In the genomic region with DNA sequence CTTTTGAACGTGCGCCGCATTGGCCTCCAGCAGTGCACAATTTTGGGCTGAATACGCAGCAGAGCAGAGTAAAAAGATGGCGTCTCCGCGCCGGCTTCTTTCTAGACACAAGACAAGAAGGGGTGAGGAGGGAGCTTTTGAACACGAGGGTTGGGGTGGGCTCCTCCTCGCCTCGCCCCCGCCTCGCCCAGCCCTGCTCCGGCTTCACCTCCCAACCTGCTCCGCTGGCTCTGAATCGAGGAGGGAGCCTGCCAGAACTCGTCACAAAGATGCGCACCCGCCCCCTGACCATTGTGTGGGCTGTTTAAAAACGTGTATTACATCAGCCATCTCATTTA, we compare ENCODE assay signal across 1 cellular context.
TF ChIP-seq lines count a peak whose summit lies in the region.

No MANE protein-coding gene starts in this region.

TF ChIP-seq in GM23338, 12 proteins besides CTCF, POLR2A, EP300 and RAD21 (continued from another document):
- TF ChIP-seq, protein P1, sequence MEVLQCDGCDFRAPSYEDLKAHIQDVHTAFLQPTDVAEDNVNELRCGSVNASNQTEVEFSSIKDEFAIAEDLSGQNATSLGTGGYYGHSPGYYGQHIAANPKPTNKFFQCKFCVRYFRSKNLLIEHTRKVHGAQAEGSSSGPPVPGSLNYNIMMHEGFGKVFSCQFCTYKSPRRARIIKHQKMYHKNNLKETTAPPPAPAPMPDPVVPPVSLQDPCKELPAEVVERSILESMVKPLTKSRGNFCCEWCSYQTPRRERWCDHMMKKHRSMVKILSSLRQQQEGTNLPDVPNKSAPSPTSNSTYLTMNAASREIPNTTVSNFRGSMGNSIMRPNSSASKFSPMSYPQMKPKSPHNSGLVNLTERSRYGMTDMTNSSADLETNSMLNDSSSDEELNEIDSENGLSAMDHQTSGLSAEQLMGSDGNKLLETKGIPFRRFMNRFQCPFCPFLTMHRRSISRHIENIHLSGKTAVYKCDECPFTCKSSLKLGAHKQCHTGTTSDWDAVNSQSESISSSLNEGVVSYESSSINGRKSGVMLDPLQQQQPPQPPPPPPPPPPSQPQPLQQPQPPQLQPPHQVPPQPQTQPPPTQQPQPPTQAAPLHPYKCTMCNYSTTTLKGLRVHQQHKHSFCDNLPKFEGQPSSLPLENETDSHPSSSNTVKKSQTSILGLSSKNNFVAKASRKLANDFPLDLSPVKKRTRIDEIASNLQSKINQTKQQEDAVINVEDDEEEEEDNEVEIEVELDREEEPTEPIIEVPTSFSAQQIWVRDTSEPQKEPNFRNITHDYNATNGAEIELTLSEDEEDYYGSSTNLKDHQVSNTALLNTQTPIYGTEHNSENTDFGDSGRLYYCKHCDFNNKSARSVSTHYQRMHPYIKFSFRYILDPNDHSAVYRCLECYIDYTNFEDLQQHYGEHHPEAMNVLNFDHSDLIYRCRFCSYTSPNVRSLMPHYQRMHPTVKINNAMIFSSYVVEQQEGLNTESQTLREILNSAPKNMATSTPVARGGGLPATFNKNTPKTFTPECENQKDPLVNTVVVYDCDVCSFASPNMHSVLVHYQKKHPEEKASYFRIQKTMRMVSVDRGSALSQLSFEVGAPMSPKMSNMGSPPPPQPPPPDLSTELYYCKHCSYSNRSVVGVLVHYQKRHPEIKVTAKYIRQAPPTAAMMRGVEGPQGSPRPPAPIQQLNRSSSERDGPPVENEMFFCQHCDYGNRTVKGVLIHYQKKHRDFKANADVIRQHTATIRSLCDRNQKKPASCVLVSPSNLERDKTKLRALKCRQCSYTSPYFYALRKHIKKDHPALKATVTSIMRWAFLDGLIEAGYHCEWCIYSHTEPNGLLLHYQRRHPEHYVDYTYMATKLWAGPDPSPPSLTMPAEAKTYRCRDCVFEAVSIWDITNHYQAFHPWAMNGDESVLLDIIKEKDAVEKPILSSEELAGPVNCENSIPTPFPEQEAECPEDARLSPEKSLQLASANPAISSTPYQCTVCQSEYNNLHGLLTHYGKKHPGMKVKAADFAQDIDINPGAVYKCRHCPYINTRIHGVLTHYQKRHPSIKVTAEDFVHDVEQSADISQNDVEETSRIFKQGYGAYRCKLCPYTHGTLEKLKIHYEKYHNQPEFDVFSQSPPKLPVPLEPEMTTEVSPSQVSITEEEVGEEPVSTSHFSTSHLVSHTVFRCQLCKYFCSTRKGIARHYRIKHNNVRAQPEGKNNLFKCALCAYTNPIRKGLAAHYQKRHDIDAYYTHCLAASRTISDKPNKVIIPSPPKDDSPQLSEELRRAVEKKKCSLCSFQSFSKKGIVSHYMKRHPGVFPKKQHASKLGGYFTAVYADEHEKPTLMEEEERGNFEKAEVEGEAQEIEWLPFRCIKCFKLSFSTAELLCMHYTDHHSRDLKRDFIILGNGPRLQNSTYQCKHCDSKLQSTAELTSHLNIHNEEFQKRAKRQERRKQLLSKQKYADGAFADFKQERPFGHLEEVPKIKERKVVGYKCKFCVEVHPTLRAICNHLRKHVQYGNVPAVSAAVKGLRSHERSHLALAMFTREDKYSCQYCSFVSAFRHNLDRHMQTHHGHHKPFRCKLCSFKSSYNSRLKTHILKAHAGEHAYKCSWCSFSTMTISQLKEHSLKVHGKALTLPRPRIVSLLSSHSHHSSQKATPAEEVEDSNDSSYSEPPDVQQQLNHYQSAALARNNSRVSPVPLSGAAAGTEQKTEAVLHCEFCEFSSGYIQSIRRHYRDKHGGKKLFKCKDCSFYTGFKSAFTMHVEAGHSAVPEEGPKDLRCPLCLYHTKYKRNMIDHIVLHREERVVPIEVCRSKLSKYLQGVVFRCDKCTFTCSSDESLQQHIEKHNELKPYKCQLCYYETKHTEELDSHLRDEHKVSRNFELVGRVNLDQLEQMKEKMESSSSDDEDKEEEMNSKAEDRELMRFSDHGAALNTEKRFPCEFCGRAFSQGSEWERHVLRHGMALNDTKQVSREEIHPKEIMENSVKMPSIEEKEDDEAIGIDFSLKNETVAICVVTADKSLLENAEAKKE (CRISPR knock-in tag; IDR thresholded peaks at IDR 0.05), result no peak
